1 cellular context compared by ENCODE assay signal in genomic region chr10:122310311-122311050, GRCh38.
TF ChIP-seq lines count a peak whose summit lies in the region.

No MANE protein-coding gene starts in this region.

TF ChIP-seq in HepG2, 621 proteins besides CTCF, POLR2A, EP300 and RAD21 (continued from another document and continues in another):
- peak; percentile 75; the same call in 1 of the 2 replicates for TF ChIP-seq POGK (CRISPR knock-in tag; conservative IDR thresholded peaks at IDR 0.05)
- TF ChIP-seq ZSCAN5A (CRISPR knock-in tag; IDR thresholded peaks at IDR 0.05; ENCODE audit: borderline replicate concordance): peak; percentile 94; the same call in 1 of the 2 replicates
- no peak for TF ChIP-seq SAFB2 (CRISPR knock-in tag; IDR thresholded peaks at IDR 0.05; ENCODE audit: borderline replicate concordance, low read depth)
- peak; percentile 56 for TF ChIP-seq ZNF362 (CRISPR knock-in tag; IDR thresholded peaks at IDR 0.05; ENCODE audit: borderline replicate concordance)
- TF ChIP-seq FOXK2 (IDR thresholded peaks at IDR 0.05): peak; percentile 46; the same call in 1 of the 2 replicates
- peak; percentile 99 for TF ChIP-seq CEBPG (CRISPR knock-in tag; IDR thresholded peaks at IDR 0.05)
- peak; percentile 88 for TF ChIP-seq NR2C2 (CRISPR knock-in tag; IDR thresholded peaks at IDR 0.05; ENCODE audit: borderline replicate concordance)
- TF ChIP-seq THAP9 (CRISPR knock-in tag; IDR thresholded peaks at IDR 0.05; ENCODE audit: borderline replicate concordance): peak; percentile 43; the same call in 1 of the 2 replicates
- TF ChIP-seq ZNF552 (CRISPR knock-in tag; IDR thresholded peaks at IDR 0.05; ENCODE audit: borderline replicate concordance): no peak
- TF ChIP-seq HOXA5 (CRISPR knock-in tag; IDR thresholded peaks at IDR 0.05): 0 out of 2 replicates have a peak, but pooled peaks have one; percentile 18
- peak; percentile 94 for TF ChIP-seq MEIS2 (CRISPR knock-in tag; IDR thresholded peaks at IDR 0.05)
- TF ChIP-seq ZNF143 (CRISPR knock-in tag; IDR thresholded peaks at IDR 0.05): peak; percentile 57; the same call in 1 of the 2 replicates
- peak; percentile 99 for TF ChIP-seq UBTF (CRISPR knock-in tag; IDR thresholded peaks at IDR 0.05)
- peak; percentile 93 for TF ChIP-seq KDM6A (CRISPR knock-in tag; IDR thresholded peaks at IDR 0.05; ENCODE audit: low read depth)
- TF ChIP-seq ZKSCAN8 (CRISPR knock-in tag; IDR thresholded peaks at IDR 0.05; ENCODE audit: borderline replicate concordance): peak; percentile 66; the same call in 1 of the 2 replicates
- TF ChIP-seq ZNF430 (CRISPR knock-in tag; IDR thresholded peaks at IDR 0.05): peak; percentile 89; the same call in 1 of the 2 replicates
- no peak for TF ChIP-seq ZNF839 (CRISPR knock-in tag; IDR thresholded peaks at IDR 0.05; ENCODE audit: borderline replicate concordance)
- 0 out of 2 replicates have a peak, but pooled peaks have one; percentile 31 for TF ChIP-seq BRCA1 (CRISPR knock-in tag; IDR thresholded peaks at IDR 0.05)
- TF ChIP-seq ZNF644 (CRISPR knock-in tag; IDR thresholded peaks at IDR 0.05; ENCODE audit: low read depth): peak; percentile 33; the same call in 1 of the 2 replicates
- peak; percentile 93 for TF ChIP-seq MED1 (CRISPR knock-in tag; IDR thresholded peaks at IDR 0.05)
- TF ChIP-seq ZNF207 (IDR thresholded peaks at IDR 0.05; ENCODE audit: borderline replicate concordance): no peak
- peak; percentile 29; the same call in 1 of the 2 replicates for TF ChIP-seq SOX13 (IDR thresholded peaks at IDR 0.05)
- TF ChIP-seq SOX13 (CRISPR knock-in tag; conservative IDR thresholded peaks at IDR 0.05 in 1 of 2, IDR thresholded peaks at IDR 0.05 in 1 of 2): peak in 1 of 2 experiments; percentile 76; a peak in 2 of 4 replicates
- TF ChIP-seq ZHX1 (CRISPR knock-in tag; IDR thresholded peaks at IDR 0.05; ENCODE audit: low read depth): peak; percentile 55
- no peak for TF ChIP-seq MTF2 (CRISPR knock-in tag; IDR thresholded peaks at IDR 0.05; ENCODE audit: borderline replicate concordance)
- TF ChIP-seq RFX1 (IDR thresholded peaks at IDR 0.05): no peak
- TF ChIP-seq ZNF230 (CRISPR knock-in tag; IDR thresholded peaks at IDR 0.05): no peak
- TF ChIP-seq LBX2 (CRISPR knock-in tag; IDR thresholded peaks at IDR 0.05; ENCODE audit: borderline replicate concordance): no peak
- TF ChIP-seq ZNF414 (CRISPR knock-in tag; IDR thresholded peaks at IDR 0.05): peak; percentile 83; the same call in 1 of the 2 replicates
- 0 out of 2 replicates have a peak, but pooled peaks have one; percentile 18 for TF ChIP-seq ZNF792 (CRISPR knock-in tag; IDR thresholded peaks at IDR 0.05)
- peak; percentile 66 for TF ChIP-seq ARID3A (IDR thresholded peaks at IDR 0.05; ENCODE audit: low read depth, low read length)
- no peak for TF ChIP-seq ZNF557 (CRISPR knock-in tag; IDR thresholded peaks at IDR 0.05)
- peak; percentile 99 for TF ChIP-seq ZNF687 (CRISPR knock-in tag; IDR thresholded peaks at IDR 0.05)
- TF ChIP-seq GTF2F1 (IDR thresholded peaks at IDR 0.05; ENCODE audit: low read length): no peak; the same call in 1 of the 2 replicates
- TF ChIP-seq ZNF564 (CRISPR knock-in tag; IDR thresholded peaks at IDR 0.05): 0 out of 2 replicates have a peak, but pooled peaks have one; percentile 20
- TF ChIP-seq ZNF292 (CRISPR knock-in tag; IDR thresholded peaks at IDR 0.05; ENCODE audit: borderline replicate concordance, low read depth): peak; percentile 98
- peak; percentile 93 for TF ChIP-seq ZNF605 (CRISPR knock-in tag; IDR thresholded peaks at IDR 0.05)
